Comparison of ENCODE assay signal across 13 cellular contexts in the genomic region with DNA sequence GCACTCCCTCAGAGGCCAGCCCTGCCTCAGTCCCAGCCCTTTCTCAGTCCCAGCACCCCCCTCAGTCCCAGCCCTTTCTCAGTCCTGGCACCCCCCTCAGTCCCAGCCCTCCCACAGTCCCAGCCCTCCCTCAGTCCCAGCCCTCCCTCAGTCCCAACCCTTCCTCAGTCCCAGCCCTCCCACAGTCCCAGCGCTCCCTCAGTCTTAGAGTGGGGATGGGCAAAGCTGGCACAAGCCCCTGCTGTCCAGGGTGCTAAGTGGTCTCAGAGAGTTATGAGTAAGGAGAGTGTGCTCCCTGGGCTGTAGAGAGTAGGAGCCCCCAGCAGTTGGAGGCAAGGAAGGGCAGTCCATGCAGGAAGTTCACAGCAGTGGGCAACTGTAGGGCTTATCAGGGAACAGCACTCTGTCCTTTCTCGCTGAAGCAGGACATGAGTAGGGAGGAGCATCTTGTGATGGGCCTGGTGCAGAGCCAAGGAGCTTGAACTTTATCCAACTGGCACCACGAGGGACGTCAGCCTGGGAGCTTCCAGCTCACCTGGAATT. TPM values are rescaled to one million over a fixed set of nuclear protein-coding genes. Genes with fewer than 3 reads are reported as not detected.
DNase-seq lines count a peak whose midpoint lies in the region; ATAC-seq, FAIRE-seq and TF ChIP-seq lines count a peak whose summit lies in the region.
"Had no signal": no experiment of that assay in that cellular context is flagged by ENCODE, and none has a peak within 500 bp of the region (broad histone marks: within the 10 kb centered on the region; RNA-seq: fewer than 3 reads in every experiment).

No MANE protein-coding gene starts in this region.

- TF ChIP-seq EP300 in K562 (IDR thresholded peaks at IDR 0.05; ENCODE audit: low read length) (no peak), sigmoid colon (IDR thresholded peaks at IDR 0.05) (no peak)

- BruUV-seq in K562 (replicated peaks; lab: Mats Ljungman, UMichigan) = no TSS peak
- BruUV-seq in A673 (replicated peaks; lab: Mats Ljungman, UMichigan) = no TSS peak

- H3K27ac ChIP-seq in K562 (ENCODE audit: extremely low read depth, low read depth, low read length) (no peak overlapping the region), kidney (ENCODE audit: low read depth in 2 of 2, low read length in 2 of 2) (peak overlapping the region; percentile 74 to 76), sigmoid colon (peak overlapping the region; percentile 39 to 57 (median 46)), A673 (ENCODE audit: low read depth, low read length, poor library complexity, severe bottlenecking) (no peak overlapping the region)
- H3K27ac ChIP-seq: SK-N-MC had no signal

- peak; percentile 55; the same call in 2 of the 3 replicates for ATAC-seq in K562
- no peak for ATAC-seq in HG02588 (IDR thresholded peaks at IDR 0.05; ENCODE audit: unreplicated experiment)
- ATAC-seq in GM21619 (IDR thresholded peaks at IDR 0.05; ENCODE audit: unreplicated experiment) = no peak

- POLR2A ChIA-PET in K562 (lab: Yijun Ruan, JAX) (interaction anchor here (0.6 kb wide), 1 partner anchor 17 kb away, joined by 4 read pairs; no protein-coding TSS in a partner anchor), A673 (lab: Charles Lee; ENCODE audit: low non-redundant PET) (no interaction called here)

- H3K4me3 ChIP-seq in K562 (no peak overlapping the region), kidney (ENCODE audit: low read length in 2 of 2) (no peak overlapping the region), sigmoid colon (no peak overlapping the region), A673 (ENCODE audit: low read depth, low read length, poor library complexity, severe bottlenecking) (no peak overlapping the region)
- H3K4me3 ChIP-seq: SK-N-MC had no signal

- no peaks in the 10 kb centered on the region for H3K36me3 ChIP-seq in K562 (ENCODE audit: control insufficient read depth, insufficient read depth, low read length)
- no peaks in the 10 kb centered on the region for H3K36me3 ChIP-seq in kidney (ENCODE audit: control insufficient read depth in 1 of 2, insufficient read depth in 2 of 2, low read length in 2 of 2)
- no peaks in the 10 kb centered on the region for H3K36me3 ChIP-seq in sigmoid colon
- H3K36me3 ChIP-seq in A673 (ENCODE audit: insufficient read depth, low read length, poor library complexity, severe bottlenecking) = no peaks in the 10 kb centered on the region

- H3K9ac ChIP-seq in K562 (ENCODE audit: insufficient read depth in 1 of 2, low read depth in 2 of 2, low read length in 2 of 2) (no peak overlapping the region), kidney (ENCODE audit: low read length in 2 of 2) (no peak overlapping the region)

- intact Hi-C loops in K562 (cut with micrococcal nuclease) (no loop called here), kidney (cut with DNase I) (no loop called here), sigmoid colon (cut with DNase I) (no loop called here), A673 (cut with micrococcal nuclease; ENCODE audit: unreplicated experiment) (no loop called here)

- in situ Hi-C loops in K562 (cut with MboI) = no loop called here

- H3K4me1 ChIP-seq in K562 (replicated peaks in 1 of 2; ENCODE audit: control insufficient read depth in 2 of 2, insufficient read depth in 2 of 2, low read length in 2 of 2) = peaks cover 0 to 4% of the 10 kb centered on the region in 2 experiments; a peak in 2 of 5 replicates
- peaks cover 11 to 17% of the 10 kb centered on the region in 2 donors for H3K4me1 ChIP-seq in kidney (ENCODE audit: control insufficient read depth in 1 of 2, insufficient read depth in 1 of 2, low read depth in 1 of 2, low read length in 2 of 2)
- H3K4me1 ChIP-seq in sigmoid colon = peaks cover 0 to 28% (median 15%) of the 10 kb centered on the region in 4 donors
- H3K4me1 ChIP-seq in A673 (ENCODE audit: insufficient read depth, low read length, poor library complexity, severe bottlenecking) = no peaks in the 10 kb centered on the region

- TF ChIP-seq RAD21 in K562 (CRISPR knock-in tag; conservative IDR thresholded peaks at IDR 0.05 in 1 of 2, IDR thresholded peaks at IDR 0.05 in 1 of 2) = no peak

- H3K9me1 ChIP-seq in K562 (ENCODE audit: control insufficient read depth, insufficient read depth, low read length) = no peaks in the 10 kb centered on the region

- DNase-seq in HUDEP-2 (lab: John Stamatoyannopoulos, UW; ENCODE audit: unreplicated experiment in 76 of 76) (peak in 75 of 76 experiments; percentile 20 to 84 (median 61)), K562 (ENCODE audit: extremely low read depth in 1 of 4, low spot score in 3 of 4) (peak in 3 of 4 experiments; percentile 9 to 27 (median 13)), kidney (no peak), sigmoid colon (peak; percentile 80), A673 (ENCODE audit: low spot score) (no peak), NCI-H510A (lab: John Stamatoyannopoulos, UW) (no peak)
- DNase-seq: stimulated activated CD4-positive, alpha-beta T cell treated with anti-CD3 and anti-CD28 coated beads, Interleukin-1b, Interleukin-23, amount 100 ng/mL, for 48 hours had no signal

- no peak for FAIRE-seq in K562 (lab: Jason Lieb, UNC)
- no peak for FAIRE-seq in kidney (lab: Jason Lieb, UNC)
- FAIRE-seq: GM12891 had no signal

- H3K27me3 ChIP-seq in K562 (ENCODE audit: control insufficient read depth in 2 of 2, insufficient read depth in 2 of 2, low read length in 2 of 2) (peaks cover 3 to 11% of the 10 kb centered on the region in 2 experiments; a peak in 3 of 5 replicates), sigmoid colon (no peaks in the 10 kb centered on the region), A673 (replicated peaks; ENCODE audit: insufficient read depth, low read depth, low read length, poor library complexity) (no peaks in the 10 kb centered on the region)

- H3K9me3 ChIP-seq in K562 (replicated peaks; ENCODE audit: control insufficient read depth, insufficient read depth, low read depth, low read length) (no peaks in the 10 kb centered on the region), kidney (ENCODE audit: control insufficient read depth in 1 of 2, low read length in 2 of 2) (no peaks in the 10 kb centered on the region), sigmoid colon (no peaks in the 10 kb centered on the region), A673 (ENCODE audit: low read depth, low read length, poor library complexity, severe bottlenecking) (no peaks in the 10 kb centered on the region)

- H2AFZ ChIP-seq in K562 (ENCODE audit: low read depth, low read length) = no peak overlapping the region

- no peak overlapping the region for H3K4me2 ChIP-seq in K562 (ENCODE audit: insufficient read depth, low read length)

- TF ChIP-seq CTCF in K562 (IDR thresholded peaks at IDR 0.05 in 2 of 3, conservative IDR thresholded peaks at IDR 0.05 in 1 of 3; ENCODE audit: insufficient read depth in 2 of 3, low read depth in 1 of 3, low read length in 3 of 3) (no peak), kidney (IDR thresholded peaks at IDR 0.05; ENCODE audit: borderline replicate concordance, extremely low read depth, insufficient read depth) (no peak), sigmoid colon (IDR thresholded peaks at IDR 0.05) (no peak), A673 (conservative IDR thresholded peaks at IDR 0.05; ENCODE audit: low read depth, low read length) (no peak)

- 0% methylated on average over 2 of the region's 4 CpGs for WGBS in K562 (ENCODE audit: insufficient coverage, low coverage, missing lambda C conversion rate)
- WGBS in sigmoid colon, 2 donors = 8 to 34% methylated on average over 4 of the region's 4 CpGs

- H4K20me1 ChIP-seq in K562 (replicated peaks; ENCODE audit: control insufficient read depth, insufficient read depth, low read length) = no peaks in the 10 kb centered on the region

- CTCF ChIA-PET in K562 (lab: Yijun Ruan, JAX; ENCODE audit: low intra/inter-chr PET ratio) = no interaction called here
- CTCF ChIA-PET in A673 (lab: Charles Lee) = no interaction called here

- TF ChIP-seq POLR2A in K562 (conservative IDR thresholded peaks at IDR 0.05) = no peak
- TF ChIP-seq POLR2A in sigmoid colon (IDR thresholded peaks at IDR 0.05) = no peak

- H3K79me2 ChIP-seq in K562 (ENCODE audit: control insufficient read depth, insufficient read depth, low read length) = no peaks in the 10 kb centered on the region

TF ChIP-seq in K562, 482 proteins besides CTCF, POLR2A, EP300 and RAD21:
- TF ChIP-seq CBX3 (IDR thresholded peaks at IDR 0.05; ENCODE audit: borderline replicate concordance in 1 of 2, low read length in 2 of 2) (no peak), CBFA2T3 (IDR thresholded peaks at IDR 0.05) (peak; percentile 21)

RNA-seq across cellular contexts. Expression of a gene that starts 51.4 kb away (rescaled TPM):
- not detected in 2 replicates for total RNA-seq in K562 (2011; cell fraction: chromatin; rRNA removed; ENCODE audit: low replicate concordance)
- not detected in 2 replicates for total RNA-seq in K562 (2011; cell fraction: nucleolus; rRNA removed)
- not detected in 2 replicates for total RNA-seq in K562 (2011; cell fraction: nucleoplasm; rRNA removed)
- total RNA-seq in K562 (2014; rRNA removed) (not detected in 2 replicates), K562 (2014; rRNA removed; fragmentation: Illumina TruSeq; extraction: Trizol) (not detected in 2 replicates), K562 (2015; rRNA removed; fragmentation: Illumina TruSeq; extraction: Trizol) (not detected in 2 replicates), K562 (2021) (not detected in 2 replicates), kidney (not detected), sigmoid colon (not detected), A673 (2021) (0.37 TPM in 1 of 2 replicates, not detected in the other)
- polyA plus RNA-seq in K562 (2011; rRNA removed) (not detected in 2 replicates), K562 (2014; fragmentation: Illumina TruSeq; extraction: Trizol) (not detected in 2 replicates), K562 (2014; fragmentation: Nextera tagmentation; extraction: Ambion mirVana) (not detected), K562 (2014; rRNA removed) (not detected in 2 replicates), kidney (ENCODE audit: insufficient read depth, low read depth, low replicate concordance) (5.3 TPM), sigmoid colon (1 to 10 TPM in 1 of 3 donors, under 1 TPM in 1, not detected in 1; 0.67 to 1.4 TPM)
- polyA plus RNA-seq in K562 (2011; cell fraction: cytosol; rRNA removed) = not detected in 2 replicates
- not detected in 2 replicates for polyA plus RNA-seq in K562 (2011; cell fraction: nucleus; rRNA removed)
- polyA plus RNA-seq in K562 (2012) = not detected in 2 replicates
- polyA minus RNA-seq in K562 (2011; rRNA and poly(A)+ RNA removed) = not detected in 2 replicates
- polyA minus RNA-seq in K562 (2011; cell fraction: cytosol; rRNA and poly(A)+ RNA removed) = not detected in 2 replicates
- not detected in 2 replicates for polyA minus RNA-seq in K562 (2011; cell fraction: nucleus; rRNA and poly(A)+ RNA removed)
- total RNA-seq: epithelial cell of proximal tubule, temporal lobe had no signal

Comparison
In these comparisons a context has a peak if more than half of its experiments do, and no peak if none do; other contexts are left out.
1. DNase-seq: peak in HUDEP-2 (75 of 76), K562 (3 of 4) and sigmoid colon (single experiment); none in kidney (single experiment), A673 (single experiment) and NCI-H510A (single experiment).
2. H3K27ac ChIP-seq: peak in kidney (2 of 2) and sigmoid colon (4 of 4); none in K562 (single experiment) and A673 (single experiment).